In the genomic region with DNA sequence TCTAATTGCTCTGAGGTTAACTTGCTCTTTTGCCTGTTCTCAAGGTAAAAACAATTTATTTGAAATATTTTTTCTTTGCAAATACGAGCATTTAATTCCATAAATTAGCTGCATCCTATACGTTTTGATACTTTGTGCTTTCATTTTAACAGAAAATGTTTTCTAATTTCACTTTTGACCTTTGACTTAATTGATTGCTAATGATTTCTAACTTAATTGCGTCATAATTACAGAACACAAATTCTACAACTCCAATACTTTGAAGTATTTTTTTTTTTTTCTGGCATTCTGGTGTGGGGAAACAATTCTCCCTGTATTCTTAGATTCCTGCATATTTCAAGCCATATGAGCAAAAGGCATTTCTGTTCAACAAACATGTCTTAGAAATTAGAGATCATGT, we compare ENCODE assay signal across 8 cellular contexts.
"Had no signal": no experiment of that assay in that cellular context is flagged by ENCODE, and none has a peak within 500 bp of the region (broad histone marks: within the 10 kb centered on the region; RNA-seq: fewer than 3 reads in every experiment).

No MANE protein-coding gene starts in this region.

- FAIRE-seq: G401.6, GM12878, GM12891, GM12892, GM18507, GM19239 had no signal

- ATAC-seq: GM12878 had no signal

- H3K4me3 ChIP-seq: GM12878 had no signal

- DNase-seq: GDM1, GF-D8 had no signal
